ENCODE assay signal across 1 cellular context in genomic region chr9:121154782-121155181, GRCh38.
TF ChIP-seq lines count a peak whose summit lies in the region.

No MANE protein-coding gene starts in this region.

TF ChIP-seq in K562, 482 proteins besides CTCF, POLR2A, EP300 and RAD21 (continued from another document and continues in another):
- TF ChIP-seq, protein P1, sequence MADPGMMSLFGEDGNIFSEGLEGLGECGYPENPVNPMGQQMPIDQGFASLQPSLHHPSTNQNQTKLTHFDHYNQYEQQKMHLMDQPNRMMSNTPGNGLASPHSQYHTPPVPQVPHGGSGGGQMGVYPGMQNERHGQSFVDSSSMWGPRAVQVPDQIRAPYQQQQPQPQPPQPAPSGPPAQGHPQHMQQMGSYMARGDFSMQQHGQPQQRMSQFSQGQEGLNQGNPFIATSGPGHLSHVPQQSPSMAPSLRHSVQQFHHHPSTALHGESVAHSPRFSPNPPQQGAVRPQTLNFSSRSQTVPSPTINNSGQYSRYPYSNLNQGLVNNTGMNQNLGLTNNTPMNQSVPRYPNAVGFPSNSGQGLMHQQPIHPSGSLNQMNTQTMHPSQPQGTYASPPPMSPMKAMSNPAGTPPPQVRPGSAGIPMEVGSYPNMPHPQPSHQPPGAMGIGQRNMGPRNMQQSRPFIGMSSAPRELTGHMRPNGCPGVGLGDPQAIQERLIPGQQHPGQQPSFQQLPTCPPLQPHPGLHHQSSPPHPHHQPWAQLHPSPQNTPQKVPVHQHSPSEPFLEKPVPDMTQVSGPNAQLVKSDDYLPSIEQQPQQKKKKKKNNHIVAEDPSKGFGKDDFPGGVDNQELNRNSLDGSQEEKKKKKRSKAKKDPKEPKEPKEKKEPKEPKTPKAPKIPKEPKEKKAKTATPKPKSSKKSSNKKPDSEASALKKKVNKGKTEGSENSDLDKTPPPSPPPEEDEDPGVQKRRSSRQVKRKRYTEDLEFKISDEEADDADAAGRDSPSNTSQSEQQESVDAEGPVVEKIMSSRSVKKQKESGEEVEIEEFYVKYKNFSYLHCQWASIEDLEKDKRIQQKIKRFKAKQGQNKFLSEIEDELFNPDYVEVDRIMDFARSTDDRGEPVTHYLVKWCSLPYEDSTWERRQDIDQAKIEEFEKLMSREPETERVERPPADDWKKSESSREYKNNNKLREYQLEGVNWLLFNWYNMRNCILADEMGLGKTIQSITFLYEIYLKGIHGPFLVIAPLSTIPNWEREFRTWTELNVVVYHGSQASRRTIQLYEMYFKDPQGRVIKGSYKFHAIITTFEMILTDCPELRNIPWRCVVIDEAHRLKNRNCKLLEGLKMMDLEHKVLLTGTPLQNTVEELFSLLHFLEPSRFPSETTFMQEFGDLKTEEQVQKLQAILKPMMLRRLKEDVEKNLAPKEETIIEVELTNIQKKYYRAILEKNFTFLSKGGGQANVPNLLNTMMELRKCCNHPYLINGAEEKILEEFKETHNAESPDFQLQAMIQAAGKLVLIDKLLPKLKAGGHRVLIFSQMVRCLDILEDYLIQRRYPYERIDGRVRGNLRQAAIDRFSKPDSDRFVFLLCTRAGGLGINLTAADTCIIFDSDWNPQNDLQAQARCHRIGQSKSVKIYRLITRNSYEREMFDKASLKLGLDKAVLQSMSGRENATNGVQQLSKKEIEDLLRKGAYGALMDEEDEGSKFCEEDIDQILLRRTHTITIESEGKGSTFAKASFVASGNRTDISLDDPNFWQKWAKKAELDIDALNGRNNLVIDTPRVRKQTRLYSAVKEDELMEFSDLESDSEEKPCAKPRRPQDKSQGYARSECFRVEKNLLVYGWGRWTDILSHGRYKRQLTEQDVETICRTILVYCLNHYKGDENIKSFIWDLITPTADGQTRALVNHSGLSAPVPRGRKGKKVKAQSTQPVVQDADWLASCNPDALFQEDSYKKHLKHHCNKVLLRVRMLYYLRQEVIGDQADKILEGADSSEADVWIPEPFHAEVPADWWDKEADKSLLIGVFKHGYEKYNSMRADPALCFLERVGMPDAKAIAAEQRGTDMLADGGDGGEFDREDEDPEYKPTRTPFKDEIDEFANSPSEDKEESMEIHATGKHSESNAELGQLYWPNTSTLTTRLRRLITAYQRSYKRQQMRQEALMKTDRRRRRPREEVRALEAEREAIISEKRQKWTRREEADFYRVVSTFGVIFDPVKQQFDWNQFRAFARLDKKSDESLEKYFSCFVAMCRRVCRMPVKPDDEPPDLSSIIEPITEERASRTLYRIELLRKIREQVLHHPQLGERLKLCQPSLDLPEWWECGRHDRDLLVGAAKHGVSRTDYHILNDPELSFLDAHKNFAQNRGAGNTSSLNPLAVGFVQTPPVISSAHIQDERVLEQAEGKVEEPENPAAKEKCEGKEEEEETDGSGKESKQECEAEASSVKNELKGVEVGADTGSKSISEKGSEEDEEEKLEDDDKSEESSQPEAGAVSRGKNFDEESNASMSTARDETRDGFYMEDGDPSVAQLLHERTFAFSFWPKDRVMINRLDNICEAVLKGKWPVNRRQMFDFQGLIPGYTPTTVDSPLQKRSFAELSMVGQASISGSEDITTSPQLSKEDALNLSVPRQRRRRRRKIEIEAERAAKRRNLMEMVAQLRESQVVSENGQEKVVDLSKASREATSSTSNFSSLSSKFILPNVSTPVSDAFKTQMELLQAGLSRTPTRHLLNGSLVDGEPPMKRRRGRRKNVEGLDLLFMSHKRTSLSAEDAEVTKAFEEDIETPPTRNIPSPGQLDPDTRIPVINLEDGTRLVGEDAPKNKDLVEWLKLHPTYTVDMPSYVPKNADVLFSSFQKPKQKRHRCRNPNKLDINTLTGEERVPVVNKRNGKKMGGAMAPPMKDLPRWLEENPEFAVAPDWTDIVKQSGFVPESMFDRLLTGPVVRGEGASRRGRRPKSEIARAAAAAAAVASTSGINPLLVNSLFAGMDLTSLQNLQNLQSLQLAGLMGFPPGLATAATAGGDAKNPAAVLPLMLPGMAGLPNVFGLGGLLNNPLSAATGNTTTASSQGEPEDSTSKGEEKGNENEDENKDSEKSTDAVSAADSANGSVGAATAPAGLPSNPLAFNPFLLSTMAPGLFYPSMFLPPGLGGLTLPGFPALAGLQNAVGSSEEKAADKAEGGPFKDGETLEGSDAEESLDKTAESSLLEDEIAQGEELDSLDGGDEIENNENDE (IDR thresholded peaks at IDR 0.05; ENCODE audit: low read depth, low read length), result no peak
- no peak for TF ChIP-seq ZC3H8 (IDR thresholded peaks at IDR 0.05)
- no peak for TF ChIP-seq THRAP3 (IDR thresholded peaks at IDR 0.05; ENCODE audit: borderline replicate concordance)
- no peak for TF ChIP-seq ZNF586 (CRISPR knock-in tag; conservative IDR thresholded peaks at IDR 0.05)
- TF ChIP-seq ETV5 (CRISPR knock-in tag; IDR thresholded peaks at IDR 0.05; ENCODE audit: low read depth), result no peak
- no peak for TF ChIP-seq SAP30 (IDR thresholded peaks at IDR 0.05; ENCODE audit: borderline replicate concordance, insufficient read depth, low read depth, low read length, poor library complexity, severe bottlenecking)
- no peak for TF ChIP-seq CBFB (CRISPR knock-in tag; IDR thresholded peaks at IDR 0.05)
- TF ChIP-seq ZNF57 (CRISPR knock-in tag; IDR thresholded peaks at IDR 0.05), result no peak
- peak; percentile 85 for TF ChIP-seq MAFF (IDR thresholded peaks at IDR 0.05; ENCODE audit: low read length)
- no peak for TF ChIP-seq XRCC4 (IDR thresholded peaks at IDR 0.05; ENCODE audit: extremely low read depth, insufficient read depth, insufficient read length)
- TF ChIP-seq PHF21A (IDR thresholded peaks at IDR 0.05; ENCODE audit: borderline replicate concordance, low read depth), result no peak
- no peak for TF ChIP-seq ZNF140 (CRISPR knock-in tag; IDR thresholded peaks at IDR 0.05)
- TF ChIP-seq UBTF (IDR thresholded peaks at IDR 0.05; ENCODE audit: borderline replicate concordance in 1 of 2, low read depth in 2 of 2, low read length in 2 of 2), result no peak
- TF ChIP-seq, protein P2, sequence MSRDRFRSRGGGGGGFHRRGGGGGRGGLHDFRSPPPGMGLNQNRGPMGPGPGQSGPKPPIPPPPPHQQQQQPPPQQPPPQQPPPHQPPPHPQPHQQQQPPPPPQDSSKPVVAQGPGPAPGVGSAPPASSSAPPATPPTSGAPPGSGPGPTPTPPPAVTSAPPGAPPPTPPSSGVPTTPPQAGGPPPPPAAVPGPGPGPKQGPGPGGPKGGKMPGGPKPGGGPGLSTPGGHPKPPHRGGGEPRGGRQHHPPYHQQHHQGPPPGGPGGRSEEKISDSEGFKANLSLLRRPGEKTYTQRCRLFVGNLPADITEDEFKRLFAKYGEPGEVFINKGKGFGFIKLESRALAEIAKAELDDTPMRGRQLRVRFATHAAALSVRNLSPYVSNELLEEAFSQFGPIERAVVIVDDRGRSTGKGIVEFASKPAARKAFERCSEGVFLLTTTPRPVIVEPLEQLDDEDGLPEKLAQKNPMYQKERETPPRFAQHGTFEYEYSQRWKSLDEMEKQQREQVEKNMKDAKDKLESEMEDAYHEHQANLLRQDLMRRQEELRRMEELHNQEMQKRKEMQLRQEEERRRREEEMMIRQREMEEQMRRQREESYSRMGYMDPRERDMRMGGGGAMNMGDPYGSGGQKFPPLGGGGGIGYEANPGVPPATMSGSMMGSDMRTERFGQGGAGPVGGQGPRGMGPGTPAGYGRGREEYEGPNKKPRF (IDR thresholded peaks at IDR 0.05; ENCODE audit: low read depth, low read length), result no peak
- no peak for TF ChIP-seq NFIX (CRISPR knock-in tag; IDR thresholded peaks at IDR 0.05; ENCODE audit: low read depth)
- no peak for TF ChIP-seq ZNF696 (CRISPR knock-in tag; conservative IDR thresholded peaks at IDR 0.05)
- no peak for TF ChIP-seq GTF2F1 (IDR thresholded peaks at IDR 0.05; ENCODE audit: low read depth, low read length)
- TF ChIP-seq ZSCAN32 (CRISPR knock-in tag; IDR thresholded peaks at IDR 0.05), result no peak
- TF ChIP-seq GATAD2B (IDR thresholded peaks at IDR 0.05; ENCODE audit: borderline replicate concordance), result peak; percentile 84
- TF ChIP-seq AFF1 (IDR thresholded peaks at IDR 0.05; ENCODE audit: low read depth in 1 of 2, partially characterized antibody in 2 of 2), result no peak
- TF ChIP-seq, protein P3, sequence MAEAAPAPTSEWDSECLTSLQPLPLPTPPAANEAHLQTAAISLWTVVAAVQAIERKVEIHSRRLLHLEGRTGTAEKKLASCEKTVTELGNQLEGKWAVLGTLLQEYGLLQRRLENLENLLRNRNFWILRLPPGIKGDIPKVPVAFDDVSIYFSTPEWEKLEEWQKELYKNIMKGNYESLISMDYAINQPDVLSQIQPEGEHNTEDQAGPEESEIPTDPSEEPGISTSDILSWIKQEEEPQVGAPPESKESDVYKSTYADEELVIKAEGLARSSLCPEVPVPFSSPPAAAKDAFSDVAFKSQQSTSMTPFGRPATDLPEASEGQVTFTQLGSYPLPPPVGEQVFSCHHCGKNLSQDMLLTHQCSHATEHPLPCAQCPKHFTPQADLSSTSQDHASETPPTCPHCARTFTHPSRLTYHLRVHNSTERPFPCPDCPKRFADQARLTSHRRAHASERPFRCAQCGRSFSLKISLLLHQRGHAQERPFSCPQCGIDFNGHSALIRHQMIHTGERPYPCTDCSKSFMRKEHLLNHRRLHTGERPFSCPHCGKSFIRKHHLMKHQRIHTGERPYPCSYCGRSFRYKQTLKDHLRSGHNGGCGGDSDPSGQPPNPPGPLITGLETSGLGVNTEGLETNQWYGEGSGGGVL (CRISPR knock-in tag; IDR thresholded peaks at IDR 0.05), result no peak
- no peak for TF ChIP-seq REST (CRISPR knock-in tag; IDR thresholded peaks at IDR 0.05; ENCODE audit: low read depth)
- TF ChIP-seq TBP (optimal IDR thresholded peaks at IDR 0.05; ENCODE audit: low read depth, low read length), result no peak
- TF ChIP-seq, protein P4, sequence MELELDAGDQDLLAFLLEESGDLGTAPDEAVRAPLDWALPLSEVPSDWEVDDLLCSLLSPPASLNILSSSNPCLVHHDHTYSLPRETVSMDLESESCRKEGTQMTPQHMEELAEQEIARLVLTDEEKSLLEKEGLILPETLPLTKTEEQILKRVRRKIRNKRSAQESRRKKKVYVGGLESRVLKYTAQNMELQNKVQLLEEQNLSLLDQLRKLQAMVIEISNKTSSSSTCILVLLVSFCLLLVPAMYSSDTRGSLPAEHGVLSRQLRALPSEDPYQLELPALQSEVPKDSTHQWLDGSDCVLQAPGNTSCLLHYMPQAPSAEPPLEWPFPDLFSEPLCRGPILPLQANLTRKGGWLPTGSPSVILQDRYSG (tag; conservative IDR thresholded peaks at IDR 0.05; ENCODE audit: low read depth), result no peak
- TF ChIP-seq ZKSCAN1 (IDR thresholded peaks at IDR 0.05; ENCODE audit: low read depth, low read length), result 0 out of 2 replicates have a peak, but pooled peaks have one; percentile 33
- TF ChIP-seq MAZ (CRISPR knock-in tag; conservative IDR thresholded peaks at IDR 0.05 in 1 of 2, IDR thresholded peaks at IDR 0.05 in 1 of 2), result no peak
- TF ChIP-seq ZNF311 (CRISPR knock-in tag; IDR thresholded peaks at IDR 0.05), result no peak
- TF ChIP-seq RAD51 (IDR thresholded peaks at IDR 0.05; ENCODE audit: borderline replicate concordance, low read depth), result no peak
